In the genomic region with DNA sequence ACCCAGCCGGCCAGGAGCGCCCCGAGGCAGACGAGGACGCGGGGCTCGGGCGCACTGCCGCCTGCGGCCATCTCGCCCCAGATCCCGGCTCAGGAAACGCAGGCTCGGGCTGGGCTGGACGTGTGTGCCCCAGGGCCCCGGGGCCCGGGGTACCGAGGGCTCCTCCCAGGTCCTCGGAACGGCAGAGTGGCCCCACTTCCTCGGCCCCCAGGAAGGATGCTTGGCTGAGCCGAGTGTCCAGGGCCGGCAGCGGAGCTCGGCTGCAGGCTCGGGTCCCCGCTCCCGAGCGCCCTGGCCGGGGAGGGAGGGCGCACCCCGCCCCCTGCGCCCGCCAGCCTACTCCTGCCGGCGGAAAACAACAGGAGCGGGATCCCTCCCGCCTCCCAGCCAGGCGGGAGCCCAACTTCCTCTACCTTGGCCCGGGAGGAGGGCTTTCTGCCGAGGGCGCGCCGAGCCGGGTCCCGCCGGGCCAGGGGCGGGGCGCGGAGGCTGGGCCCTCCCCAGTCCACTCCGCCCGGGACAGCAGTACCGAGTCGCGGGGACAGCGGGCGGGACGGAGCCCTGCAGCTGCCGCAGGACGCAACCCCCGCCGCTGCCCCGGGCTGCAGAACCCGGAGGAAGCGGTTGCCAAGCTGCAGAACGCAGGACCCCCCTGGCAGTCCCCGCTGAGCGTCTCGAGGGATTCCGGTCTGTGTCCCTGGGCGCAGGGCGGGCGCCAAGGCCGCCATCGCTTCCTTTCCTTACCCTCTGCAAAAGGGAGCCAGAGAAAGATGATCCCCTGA, we compare ENCODE assay signal across 8 cellular contexts. TPM values are rescaled to one million over a fixed set of nuclear protein-coding genes. Genes with fewer than 3 reads are reported as not detected.
DNase-seq lines count a peak whose midpoint lies in the region; ATAC-seq and TF ChIP-seq lines count a peak whose summit lies in the region.

A gene with protein sequence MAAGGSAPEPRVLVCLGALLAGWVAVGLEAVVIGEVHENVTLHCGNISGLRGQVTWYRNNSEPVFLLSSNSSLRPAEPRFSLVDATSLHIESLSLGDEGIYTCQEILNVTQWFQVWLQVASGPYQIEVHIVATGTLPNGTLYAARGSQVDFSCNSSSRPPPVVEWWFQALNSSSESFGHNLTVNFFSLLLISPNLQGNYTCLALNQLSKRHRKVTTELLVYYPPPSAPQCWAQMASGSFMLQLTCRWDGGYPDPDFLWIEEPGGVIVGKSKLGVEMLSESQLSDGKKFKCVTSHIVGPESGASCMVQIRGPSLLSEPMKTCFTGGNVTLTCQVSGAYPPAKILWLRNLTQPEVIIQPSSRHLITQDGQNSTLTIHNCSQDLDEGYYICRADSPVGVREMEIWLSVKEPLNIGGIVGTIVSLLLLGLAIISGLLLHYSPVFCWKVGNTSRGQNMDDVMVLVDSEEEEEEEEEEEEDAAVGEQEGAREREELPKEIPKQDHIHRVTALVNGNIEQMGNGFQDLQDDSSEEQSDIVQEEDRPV (minus strand): TSS at position 411 of the 782 bp plus-strand sequence. CDS start 340 bp downstream, at position 71.

- peak within 1 kb of the TSS; percentile 92 for H3K4me2 ChIP-seq in mammary epithelial cell (ENCODE audit: insufficient read depth, low read depth, low read length)

- H3K4me1 ChIP-seq in mammary epithelial cell (ENCODE audit: insufficient read depth, low read length): peaks cover 9% of the 10 kb centered on the region

- CTCF ChIA-PET in mammary epithelial cell (lab: Charles Lee; ENCODE audit: low non-redundant PET): interaction anchor here (0.7 kb wide), 1 partner anchor 274 kb away, joined by 7 read pairs; no protein-coding TSS in a partner anchor

- H3K9ac ChIP-seq in SK-N-MC (ENCODE audit: insufficient read length) (peak within 1 kb of the TSS; percentile 14), mammary epithelial cell (ENCODE audit: insufficient read depth, low read length) (peak within 1 kb of the TSS; percentile 37)

- no peaks in the 10 kb centered on the region for H3K27me3 ChIP-seq in mammary epithelial cell (ENCODE audit: insufficient read depth, low read length)

- intact Hi-C loops in mammary epithelial cell (cut with micrococcal nuclease): loop anchor here (2.0 kb wide), 1 partner anchor 51 kb away; no protein-coding TSS in a partner anchor

- DNase-seq in SIG-M5 treated with dmso at 0.1 percent for 504 hours (lab: John Stamatoyannopoulos, UW; ENCODE audit: unreplicated experiment) (peak; percentile 71), SIG-M5 (lab: John Stamatoyannopoulos, UW) (no peak), KG1 (lab: John Stamatoyannopoulos, UW) (peak; percentile 32), SK-N-MC (ENCODE audit: low read depth, low spot score) (no peak), mammary epithelial cell (peak; percentile 64), renal cortical epithelial cell (ENCODE audit: low read depth) (peak; percentile 26)

- H4K20me1 ChIP-seq in mammary epithelial cell (ENCODE audit: insufficient read depth, low read length): no peaks in the 10 kb centered on the region

- no TSS peak for BruUV-seq in mammary epithelial cell (replicated peaks; lab: Mats Ljungman, UMichigan)

- ATAC-seq in HG03280 (IDR thresholded peaks at IDR 0.05; ENCODE audit: unreplicated experiment): no peak

- in situ Hi-C loops in mammary epithelial cell (cut with MboI; ENCODE audit: low sequenced_read_pairs in 2 of 2): no loop called here

- H3K9me3 ChIP-seq in SK-N-MC (ENCODE audit: low read depth, low read length): no peaks in the 10 kb centered on the region
- no peaks in the 10 kb centered on the region for H3K9me3 ChIP-seq in mammary epithelial cell (replicated peaks; ENCODE audit: insufficient read depth, low read length)

- H3K27ac ChIP-seq in SK-N-MC (no peak within 1 kb of the TSS), mammary epithelial cell (ENCODE audit: insufficient read depth, low read depth, low read length) (peak within 1 kb of the TSS; percentile 13)

- H3K4me3 ChIP-seq in SK-N-MC (peak within 1 kb of the TSS; percentile 77), mammary epithelial cell (replicated peaks in 1 of 3; ENCODE audit: insufficient read depth in 1 of 3, low read depth in 2 of 3, low read length in 3 of 3) (peak within 1 kb of the TSS; percentile 74 to 79 (median 77)), iPS-11a (ENCODE audit: low read depth, low read length) (peak within 1 kb of the TSS; percentile 92)

- peak within 1 kb of the TSS; percentile 91 for H2AFZ ChIP-seq in mammary epithelial cell (ENCODE audit: low read depth, low read length)

- H3K79me2 ChIP-seq in mammary epithelial cell (ENCODE audit: insufficient read depth, low read length): no peaks in the 10 kb centered on the region

- H3K36me3 ChIP-seq in SK-N-MC (ENCODE audit: insufficient read depth, low read length) (no peaks in the 10 kb centered on the region), mammary epithelial cell (ENCODE audit: insufficient read depth, low read length) (no peaks in the 10 kb centered on the region)

- WGBS in mammary epithelial cell (ENCODE audit: low coverage, missing lambda C conversion rate): 4% methylated on average over 9 of the region's 75 CpGs

- no peak for TF ChIP-seq CTCF in mammary epithelial cell (conservative IDR thresholded peaks at IDR 0.05 in 1 of 2, IDR thresholded peaks at IDR 0.05 in 1 of 2; ENCODE audit: extremely low read depth in 1 of 2, insufficient read depth in 1 of 2, low read depth in 1 of 2, low read length in 2 of 2)

- dilution Hi-C loops in mammary epithelial cell (cut with HindIII; ENCODE audit: low sequenced_read_pairs): no loop called here

RNA-seq across cellular contexts. Expression of the gene that starts here (rescaled TPM):
- total RNA-seq in mammary epithelial cell: 10 to 100 TPM; 11.3 to 16.8 TPM
- polyA plus RNA-seq in mammary epithelial cell: 9.3 TPM
- polyA minus RNA-seq in mammary epithelial cell: 31.3 TPM
- total RNA-seq in renal cortical epithelial cell: 26.7 and 60.1 TPM in 2 replicates

Comparison
In these comparisons a context has a peak if more than half of its experiments do, and no peak if none do; other contexts are left out.
1. DNase-seq: peak in SIG-M5 treated with dmso at 0.1 percent for 504 hours (single experiment), KG1 (single experiment), mammary epithelial cell (single experiment) and renal cortical epithelial cell (single experiment); none in SIG-M5 (single experiment) and SK-N-MC (single experiment).
2. Peak in every context shown above with its lines, with median percentiles within 50 percentile points of each other: H3K4me3 ChIP-seq.